In the genomic region with DNA sequence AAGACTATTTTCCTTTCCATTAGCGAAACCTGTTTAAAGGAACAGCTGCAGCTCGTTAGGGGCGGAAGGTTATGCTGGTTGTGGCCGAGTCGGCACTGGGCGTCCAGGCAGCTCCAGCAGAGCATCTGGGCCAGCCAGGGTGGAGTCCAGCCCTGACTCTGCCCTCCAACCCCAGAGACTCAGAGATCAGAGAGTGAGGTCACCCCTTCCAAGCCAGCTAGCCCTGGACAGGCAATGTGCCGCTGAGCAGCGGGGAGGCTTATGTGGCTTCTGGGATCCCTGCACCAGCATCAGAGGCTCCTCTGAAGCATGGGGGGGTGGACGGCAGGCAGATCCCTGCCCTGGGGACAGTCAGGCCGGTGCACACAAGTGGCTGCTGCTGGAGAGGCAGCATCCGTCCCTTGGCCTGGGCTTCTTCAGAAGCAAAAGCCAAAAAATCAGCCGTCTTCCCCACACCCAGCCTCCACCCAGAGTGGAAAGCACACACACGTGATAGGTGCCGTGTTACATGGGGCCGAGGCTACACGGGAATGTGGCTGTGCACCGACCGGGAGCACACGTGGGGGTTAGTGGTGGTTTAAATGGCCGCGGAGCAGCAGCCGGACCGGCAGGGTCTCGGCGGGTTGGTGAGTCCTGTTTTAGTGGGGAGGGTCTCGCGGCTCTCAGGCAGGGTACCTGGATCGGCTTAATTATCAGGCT, we compare ENCODE assay signal across 10 cellular contexts. TPM values are rescaled to one million over a fixed set of nuclear protein-coding genes. Genes with fewer than 3 reads are reported as not detected.
A peak's percentile ranks its signal among the peaks of the same experiment; 100 is the strongest.
DNase-seq lines count a peak whose midpoint lies in the region; ATAC-seq, FAIRE-seq and TF ChIP-seq lines count a peak whose summit lies in the region.
"Had no signal": no experiment of that assay in that cellular context is flagged by ENCODE, and none has a peak within 500 bp of the region (broad histone marks: within the 10 kb centered on the region; RNA-seq: fewer than 3 reads in every experiment).

No MANE protein-coding gene starts in this region.

- 98% methylated on average over 24 of the region's 28 CpGs for WGBS in HepG2 (ENCODE audit: low lambda C conversion rate)
- 33% methylated on average over 2 of the region's 28 CpGs for WGBS in right lobe of liver (ENCODE audit: insufficient coverage, low coverage, low lambda C conversion rate, missing lambda C conversion rate)
- 80% methylated on average over 22 of the region's 28 CpGs for WGBS in esophagus muscularis mucosa
- WGBS in aorta, 2 donors, result 72 to 74% methylated on average over 28 of the region's 28 CpGs

- intact Hi-C loops in HepG2 (cut with micrococcal nuclease; ENCODE audit: unreplicated experiment), result no loop called here
- intact Hi-C loops in right lobe of liver (cut with DNase I), result loop anchor here (10.0 kb wide), 1 partner anchor 313 kb away; no protein-coding TSS in a partner anchor
- intact Hi-C loops in esophagus muscularis mucosa (cut with DNase I), result loop anchor here (5.0 kb wide), 1 partner anchor 135 kb away; no protein-coding TSS in a partner anchor
- intact Hi-C loops in aorta (cut with DNase I), result loop anchor here in 1 of 2 donors (2.0 to 10.0 kb wide), 2 partner anchors 243 to 309 kb away; no protein-coding TSS in a partner anchor

- POLR2A ChIA-PET in HepG2 (lab: Yijun Ruan, JAX), result no interaction called here

- no TSS peak for BruUV-seq in HepG2 (replicated peaks; lab: Mats Ljungman, UMichigan)

- no peak for FAIRE-seq in HepG2 (lab: Jason Lieb, UNC)

- in situ Hi-C loops in HepG2 (cut with HindIII; ENCODE audit: extremely low pct_ligation_motif_present, low pct_unique_long_range_greater_than_20kb), result loop anchor here (5.0 kb wide), 2 partner anchors 45 to 305 kb away; no protein-coding TSS in a partner anchor

- H3K79me2 ChIP-seq in HepG2 (ENCODE audit: insufficient read depth, low read length), result no peaks in the 10 kb centered on the region

- no peak overlapping the region for H3K27ac ChIP-seq in HepG2 (ENCODE audit: extremely low read length, insufficient read depth, low read length)
- no peak overlapping the region for H3K27ac ChIP-seq in right lobe of liver
- peak overlapping the region; percentile 32 to 64 (median 46) for H3K27ac ChIP-seq in esophagus muscularis mucosa (replicated peaks in 1 of 4)
- no peak overlapping the region for H3K27ac ChIP-seq in aorta (ENCODE audit: low read depth in 1 of 2, low read length in 2 of 2)
- H3K27ac ChIP-seq: epithelial cell of prostate had no signal

- no peaks in the 10 kb centered on the region for H4K20me1 ChIP-seq in HepG2 (ENCODE audit: insufficient read depth, low read length)

- no peak for ATAC-seq in HepG2
- no peak for ATAC-seq in right lobe of liver
- ATAC-seq in aorta (ENCODE audit: low FRiP score), result peak; percentile 27
- no peak for ATAC-seq in HG02840 (IDR thresholded peaks at IDR 0.05; ENCODE audit: low FRiP score, unreplicated experiment)

- CTCF ChIA-PET in HepG2 (lab: Yijun Ruan, JAX; ENCODE audit: low intra/inter-chr PET ratio, low total read pairs), result interaction anchor here (1.2 to 1.4 kb wide), 3 partner anchors 45 to 312 kb away, joined by 3 to 4 read pairs (median 4); no protein-coding TSS in a partner anchor

- TF ChIP-seq CTCF in HepG2 (CRISPR knock-in tag; IDR thresholded peaks at IDR 0.05) (no peak), right lobe of liver (IDR thresholded peaks at IDR 0.05) (no peak), esophagus muscularis mucosa (IDR thresholded peaks at IDR 0.05) (no peak)

- H3K4me3 ChIP-seq in HepG2 (replicated peaks in 1 of 3; ENCODE audit: insufficient read depth in 1 of 3, low read depth in 2 of 3, low read length in 3 of 3) (no peak overlapping the region), right lobe of liver (no peak overlapping the region), esophagus muscularis mucosa (no peak overlapping the region), aorta (ENCODE audit: low read length in 2 of 2) (no peak overlapping the region)

- no peaks in the 10 kb centered on the region for H3K27me3 ChIP-seq in HepG2 (ENCODE audit: control insufficient read depth in 1 of 2, insufficient read depth in 2 of 2, low read length in 2 of 2)
- no peaks in the 10 kb centered on the region for H3K27me3 ChIP-seq in right lobe of liver
- H3K27me3 ChIP-seq in esophagus muscularis mucosa, result no peaks in the 10 kb centered on the region
- H3K27me3 ChIP-seq in aorta (ENCODE audit: control insufficient read depth in 1 of 2, insufficient read depth in 2 of 2, low read length in 1 of 2), result no peaks in the 10 kb centered on the region

- H3K4me1 ChIP-seq in HepG2 (ENCODE audit: insufficient read depth, low read length), result peaks cover 28% of the 10 kb centered on the region
- H3K4me1 ChIP-seq in right lobe of liver, result peaks cover 0 to 14% (median 6%) of the 10 kb centered on the region in 4 donors
- peaks cover 9 to 60% (median 46%) of the 10 kb centered on the region in 4 donors for H3K4me1 ChIP-seq in esophagus muscularis mucosa
- H3K4me1 ChIP-seq in aorta (ENCODE audit: control insufficient read depth in 1 of 2, insufficient read depth in 2 of 2, low read length in 2 of 2), result no peaks in the 10 kb centered on the region

- TF ChIP-seq EP300 in HepG2 (IDR thresholded peaks at IDR 0.05; ENCODE audit: low read depth in 2 of 2, low read length in 2 of 2) (no peak), HepG2 (CRISPR knock-in tag; IDR thresholded peaks at IDR 0.05; ENCODE audit: borderline replicate concordance) (no peak), esophagus muscularis mucosa (IDR thresholded peaks at IDR 0.05) (no peak)

- H3K4me2 ChIP-seq in HepG2 (ENCODE audit: low read depth, low read length), result no peak overlapping the region

- DNase-seq in HepG2 (ENCODE audit: low spot score) (no peak), right lobe of liver (no peak), esophagus muscularis mucosa (ENCODE audit: extremely low spot score) (no peak), myocyte (ENCODE audit: low read depth) (peak; percentile 48), aorta (no peak), dermis blood vessel endothelial cell (no peak), NCI-H510A treated with DMSO at 0.1 percent for 48 hours (lab: John Stamatoyannopoulos, UW) (no peak)
- DNase-seq: NCI-H524 treated with DMSO at 0.1 percent for 48 hours had no signal

- no peak for TF ChIP-seq RAD21 in HepG2 (CRISPR knock-in tag; IDR thresholded peaks at IDR 0.05)

- no peak overlapping the region for H2AFZ ChIP-seq in HepG2 (ENCODE audit: low read length)

- H3K36me3 ChIP-seq in HepG2 (replicated peaks in 1 of 2; ENCODE audit: control insufficient read depth in 1 of 2, insufficient read depth in 2 of 2, low read length in 2 of 2), result peaks cover 26 to 30% of the 10 kb centered on the region in 2 experiments; a peak in 4 of 5 replicates
- H3K36me3 ChIP-seq in right lobe of liver, result peaks cover 0 to 22% (median 5%) of the 10 kb centered on the region in 4 donors
- H3K36me3 ChIP-seq in esophagus muscularis mucosa, result peaks cover 18 to 85% (median 83%) of the 10 kb centered on the region in 4 donors
- H3K36me3 ChIP-seq in aorta (ENCODE audit: control insufficient read depth in 1 of 2, insufficient read depth in 2 of 2, low read length in 1 of 2), result peaks cover 0 to 2% of the 10 kb centered on the region in 2 donors

- no peak overlapping the region for H3K9ac ChIP-seq in HepG2 (ENCODE audit: insufficient read depth, low read depth, low read length)

- TF ChIP-seq POLR2A in HepG2 (IDR thresholded peaks at IDR 0.05; ENCODE audit: insufficient read depth in 1 of 2, low read depth in 2 of 2, low read length in 2 of 2), result no peak
- no peak for TF ChIP-seq POLR2A in right lobe of liver (IDR thresholded peaks at IDR 0.05)
- TF ChIP-seq POLR2A in esophagus muscularis mucosa (IDR thresholded peaks at IDR 0.05; ENCODE audit: low read depth), result no peak

- no peaks in the 10 kb centered on the region for H3K9me3 ChIP-seq in HepG2 (ENCODE audit: low read length)
- H3K9me3 ChIP-seq in right lobe of liver, result no peaks in the 10 kb centered on the region
- H3K9me3 ChIP-seq in esophagus muscularis mucosa, result no peaks in the 10 kb centered on the region
- H3K9me3 ChIP-seq in aorta (ENCODE audit: control insufficient read depth, low read length), result no peaks in the 10 kb centered on the region

RNA-seq across cellular contexts. Expression of gene SLC66A1, which starts 30.1 kb away (rescaled TPM):
- total RNA-seq in HepG2 (2016; rRNA removed; fragmentation: Illumina TruSeq; extraction: Trizol) (8.5 and 18.9 TPM in 2 replicates), right lobe of liver (10 to 100 TPM in 3 of 6 experiments, 1 to 10 TPM in 3; 8.4 to 20.6 (median 11.2) TPM), esophagus muscularis mucosa (10 to 100 TPM in 3 of 4 donors, 1 to 10 TPM in 1; 10.0 to 16.5 (median 11.3) TPM), myocyte (30.7 and 36.0 TPM in 2 replicates), aorta (10 to 100 TPM in 1 of 2 donors, 1 to 10 TPM in 1; 7.6 to 13.7 TPM), dermis blood vessel endothelial cell (16.0 and 17.7 TPM in 2 replicates)
- total RNA-seq in HepG2 (2016; cell fraction: cytosol; rRNA removed; fragmentation: Illumina TruSeq; extraction: Trizol; ENCODE audit: low read depth), result 4.6 and 5.7 TPM in 2 replicates
- 9.7 and 20.6 TPM in 2 replicates for total RNA-seq in HepG2 (2016; cell fraction: insoluble cytoplasmic fraction; rRNA removed; fragmentation: Illumina TruSeq; extraction: Trizol)
- 8.2 and 8.3 TPM in 2 replicates for total RNA-seq in HepG2 (2016; cell fraction: membrane; rRNA removed; fragmentation: Illumina TruSeq; extraction: Trizol)
- 17.2 and 20.6 TPM in 2 replicates for total RNA-seq in HepG2 (2016; cell fraction: nucleus; rRNA removed; fragmentation: Illumina TruSeq; extraction: Trizol)
- polyA plus RNA-seq in HepG2 (2011; rRNA removed) (15.4 and 24.4 TPM in 2 replicates), aorta (10 to 100 TPM in 1 of 2 donors, 1 to 10 TPM in 1; 4.0 to 15.2 TPM)
- polyA plus RNA-seq in HepG2 (2011; cell fraction: cytosol; rRNA removed), result 15.0 and 19.6 TPM in 2 replicates
- polyA plus RNA-seq in HepG2 (2011; cell fraction: nucleus; rRNA removed), result 21.9 and 23.2 TPM in 2 replicates
- polyA plus RNA-seq in HepG2 (2012), result 8.6 and 10.0 TPM in 2 replicates
- 4.3 and 5.7 TPM in 2 replicates for polyA plus RNA-seq in HepG2 (2016; cell fraction: cytosol; fragmentation: Illumina TruSeq; extraction: Trizol; ENCODE audit: low read depth)
- 8.0 and 11.5 TPM in 2 replicates for polyA plus RNA-seq in HepG2 (2016; cell fraction: insoluble cytoplasmic fraction; fragmentation: Illumina TruSeq; extraction: Trizol; ENCODE audit: low read depth)
- 6.1 and 8.5 TPM in 2 replicates for polyA plus RNA-seq in HepG2 (2016; cell fraction: membrane; fragmentation: Illumina TruSeq; extraction: Trizol; ENCODE audit: low read depth)
- polyA plus RNA-seq in HepG2 (2016; cell fraction: nucleus; fragmentation: Illumina TruSeq; extraction: Trizol; ENCODE audit: insufficient read depth, low read depth), result 41.6 and 41.9 TPM in 2 replicates
- polyA minus RNA-seq in HepG2 (2011; rRNA and poly(A)+ RNA removed; ENCODE audit: low replicate concordance), result 17.2 and 31.0 TPM in 2 replicates
- 7.4 and 8.9 TPM in 2 replicates for polyA minus RNA-seq in HepG2 (2011; cell fraction: cytosol; rRNA and poly(A)+ RNA removed)
- 9.9 and 11.1 TPM in 2 replicates for polyA minus RNA-seq in HepG2 (2011; cell fraction: nucleus; rRNA and poly(A)+ RNA removed)
- polyA plus RNA-seq in myocyte (2012), result 28.3 TPM

RNA-seq across cellular contexts. Expression of gene AKR7A2, which starts 30.3 kb away (rescaled TPM):
- total RNA-seq in HepG2 (2016; rRNA removed; fragmentation: Illumina TruSeq; extraction: Trizol) (75.6 and 91.8 TPM in 2 replicates), right lobe of liver (10 to 100 TPM; 41.4 to 85.1 (median 51.2) TPM), esophagus muscularis mucosa (10 to 100 TPM; 45.2 to 68.2 (median 59.6) TPM), myocyte (101 and 168 TPM in 2 replicates), aorta (10 to 100 TPM; 19.3 to 34.7 TPM), dermis blood vessel endothelial cell (64.5 and 72.9 TPM in 2 replicates)
- total RNA-seq in HepG2 (2016; cell fraction: cytosol; rRNA removed; fragmentation: Illumina TruSeq; extraction: Trizol; ENCODE audit: low read depth), result 27.2 and 29.3 TPM in 2 replicates
- 75.1 and 91.3 TPM in 2 replicates for total RNA-seq in HepG2 (2016; cell fraction: insoluble cytoplasmic fraction; rRNA removed; fragmentation: Illumina TruSeq; extraction: Trizol)
- total RNA-seq in HepG2 (2016; cell fraction: membrane; rRNA removed; fragmentation: Illumina TruSeq; extraction: Trizol), result 38.5 and 45.3 TPM in 2 replicates
- 31.9 and 40.6 TPM in 2 replicates for total RNA-seq in HepG2 (2016; cell fraction: nucleus; rRNA removed; fragmentation: Illumina TruSeq; extraction: Trizol)
- polyA plus RNA-seq in HepG2 (2011; rRNA removed) (40.8 and 45.2 TPM in 2 replicates), aorta (10 to 100 TPM; 31.4 to 48.0 TPM)
- 42.0 and 59.5 TPM in 2 replicates for polyA plus RNA-seq in HepG2 (2011; cell fraction: cytosol; rRNA removed)
- 20.7 and 23.1 TPM in 2 replicates for polyA plus RNA-seq in HepG2 (2011; cell fraction: nucleus; rRNA removed)
- polyA plus RNA-seq in HepG2 (2012), result 23.2 and 37.3 TPM in 2 replicates
- polyA plus RNA-seq in HepG2 (2016; cell fraction: cytosol; fragmentation: Illumina TruSeq; extraction: Trizol; ENCODE audit: low read depth), result 30.5 and 33.1 TPM in 2 replicates
- 96.1 and 104 TPM in 2 replicates for polyA plus RNA-seq in HepG2 (2016; cell fraction: insoluble cytoplasmic fraction; fragmentation: Illumina TruSeq; extraction: Trizol; ENCODE audit: low read depth)
- polyA plus RNA-seq in HepG2 (2016; cell fraction: membrane; fragmentation: Illumina TruSeq; extraction: Trizol; ENCODE audit: low read depth), result 33.3 and 38.2 TPM in 2 replicates
- 46.3 and 53.6 TPM in 2 replicates for polyA plus RNA-seq in HepG2 (2016; cell fraction: nucleus; fragmentation: Illumina TruSeq; extraction: Trizol; ENCODE audit: insufficient read depth, low read depth)
- polyA minus RNA-seq in HepG2 (2011; rRNA and poly(A)+ RNA removed; ENCODE audit: low replicate concordance), result 57.1 and 74.2 TPM in 2 replicates
- 23.5 and 26.5 TPM in 2 replicates for polyA minus RNA-seq in HepG2 (2011; cell fraction: cytosol; rRNA and poly(A)+ RNA removed)
- polyA minus RNA-seq in HepG2 (2011; cell fraction: nucleus; rRNA and poly(A)+ RNA removed), result 13.2 and 15.2 TPM in 2 replicates
- polyA plus RNA-seq in myocyte (2012), result 67.7 TPM

RNA-seq across cellular contexts. Expression of gene AKR7A3, which starts 53.7 kb away (rescaled TPM):
- 0.15 and 1.00 TPM in 2 replicates for total RNA-seq in HepG2 (2016; rRNA removed; fragmentation: Illumina TruSeq; extraction: Trizol)
- total RNA-seq in HepG2 (2016; cell fraction: cytosol; rRNA removed; fragmentation: Illumina TruSeq; extraction: Trizol; ENCODE audit: low read depth), result 0.18 TPM in 1 of 2 replicates, not detected in the other
- 0.21 and 0.71 TPM in 2 replicates for total RNA-seq in HepG2 (2016; cell fraction: insoluble cytoplasmic fraction; rRNA removed; fragmentation: Illumina TruSeq; extraction: Trizol)
- total RNA-seq in HepG2 (2016; cell fraction: membrane; rRNA removed; fragmentation: Illumina TruSeq; extraction: Trizol), result 0.28 and 0.46 TPM in 2 replicates
- 1.7 TPM in 2 replicates for total RNA-seq in HepG2 (2016; cell fraction: nucleus; rRNA removed; fragmentation: Illumina TruSeq; extraction: Trizol)
- 0.58 and 1.0 TPM in 2 replicates for polyA plus RNA-seq in HepG2 (2011; rRNA removed)
- polyA plus RNA-seq in HepG2 (2011; cell fraction: cytosol; rRNA removed), result 0.22 and 0.24 TPM in 2 replicates
- 4.2 and 5.2 TPM in 2 replicates for polyA plus RNA-seq in HepG2 (2011; cell fraction: nucleus; rRNA removed)
- polyA plus RNA-seq in HepG2 (2012), result 0.45 and 0.56 TPM in 2 replicates
- polyA plus RNA-seq in HepG2 (2016; cell fraction: cytosol; fragmentation: Illumina TruSeq; extraction: Trizol; ENCODE audit: low read depth), result 0.25 and 0.31 TPM in 2 replicates
- 0.17 and 0.23 TPM in 2 replicates for polyA plus RNA-seq in HepG2 (2016; cell fraction: insoluble cytoplasmic fraction; fragmentation: Illumina TruSeq; extraction: Trizol; ENCODE audit: low read depth)
- polyA plus RNA-seq in HepG2 (2016; cell fraction: membrane; fragmentation: Illumina TruSeq; extraction: Trizol; ENCODE audit: low read depth), result 0.11 and 0.15 TPM in 2 replicates
- polyA plus RNA-seq in HepG2 (2016; cell fraction: nucleus; fragmentation: Illumina TruSeq; extraction: Trizol; ENCODE audit: insufficient read depth, low read depth), result 4.0 and 5.6 TPM in 2 replicates
- polyA minus RNA-seq in HepG2 (2011; rRNA and poly(A)+ RNA removed; ENCODE audit: low replicate concordance), result 0.34 and 1.1 TPM in 2 replicates
- polyA minus RNA-seq in HepG2 (2011; cell fraction: cytosol; rRNA and poly(A)+ RNA removed), result not detected in 2 replicates
- polyA minus RNA-seq in HepG2 (2011; cell fraction: nucleus; rRNA and poly(A)+ RNA removed), result 0.99 and 1.0 TPM in 2 replicates
- total RNA-seq in right lobe of liver, result 100 to 1,000 TPM in 4 of 6 experiments, 10 to 100 TPM in 2; 58.1 to 169 (median 130) TPM
- 1 to 10 TPM in 1 of 4 donors, under 1 TPM in 3; 0.13 to 1.6 (median 0.66) TPM for total RNA-seq in esophagus muscularis mucosa
- 0.19 and 0.52 TPM in 2 replicates for total RNA-seq in myocyte
- 0.61 TPM for polyA plus RNA-seq in myocyte (2012)
- 1 to 10 TPM; 1.2 to 1.6 TPM for total RNA-seq in aorta
- polyA plus RNA-seq in aorta, result 10 to 100 TPM in 1 of 2 donors, 1 to 10 TPM in 1; 2.6 to 99.8 TPM
- 0.14 and 0.34 TPM in 2 replicates for total RNA-seq in dermis blood vessel endothelial cell

Comparison
In these comparisons a context has a peak if more than half of its experiments do, and no peak if none do; other contexts are left out.
1. RNA of gene AKR7A3, which starts 53.7 kb away (total RNA-seq): 58.1 to 169 TPM in right lobe of liver; 1.2 to 1.6 TPM in aorta, 0.15 to 1.7 TPM in HepG2, 0.13 to 1.6 TPM in esophagus muscularis mucosa, 0.14 to 0.34 TPM in dermis blood vessel endothelial cell and 0.19 to 0.52 TPM in myocyte; every median in the first group is over 10 times any median in the second.
2. H3K27ac ChIP-seq: peak in esophagus muscularis mucosa (4 of 4); none in HepG2 (single experiment), right lobe of liver (0 of 3) and aorta (0 of 2).